ENCODE assay signal across 8 cellular contexts in the genomic region with DNA sequence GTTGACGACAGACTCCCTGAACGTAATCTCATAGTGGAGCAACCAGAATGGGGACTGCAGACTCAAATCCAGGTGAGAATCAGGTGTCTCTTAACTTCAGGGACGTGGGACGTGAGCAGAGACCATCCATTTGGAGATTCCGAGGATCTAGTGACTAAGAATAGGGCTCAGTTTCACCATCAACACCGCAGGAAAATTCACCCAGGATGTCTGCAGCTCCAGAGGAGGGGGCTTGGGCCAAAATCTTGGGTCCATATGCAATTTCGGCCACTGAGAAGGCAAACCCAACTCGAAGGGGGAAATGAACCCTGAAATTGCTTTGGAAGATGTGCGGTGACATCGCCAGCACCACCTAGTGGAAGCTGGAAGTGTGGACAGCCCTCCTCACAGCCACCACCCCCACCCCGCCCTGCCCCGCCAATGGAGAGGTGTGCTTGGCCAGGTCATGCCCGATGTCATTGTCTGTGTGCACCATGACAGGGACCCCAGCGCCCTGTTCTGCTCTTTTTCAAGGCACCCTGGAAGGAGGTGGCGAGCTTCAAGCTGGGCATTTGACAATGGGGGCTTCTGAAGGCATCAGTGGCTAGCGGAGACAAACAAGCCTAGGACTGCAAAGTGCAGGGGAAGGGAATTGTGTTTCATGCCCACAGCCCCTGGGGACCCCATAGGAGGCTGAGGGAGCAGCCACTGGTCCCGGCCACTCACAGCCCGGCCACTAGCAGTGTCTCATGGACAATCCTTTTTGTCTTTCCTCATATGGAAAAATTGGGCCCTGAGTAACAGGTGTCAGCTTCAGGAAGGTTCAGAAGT. TPM values are rescaled to one million over a fixed set of nuclear protein-coding genes. Genes with fewer than 3 reads are reported as not detected.
DNase-seq lines count a peak whose midpoint lies in the region; ATAC-seq, FAIRE-seq and TF ChIP-seq lines count a peak whose summit lies in the region.

No MANE protein-coding gene starts in this region.

- intact Hi-C loops in ascending aorta (cut with DNase I): loop anchor here (2.0 to 5.0 kb wide), 2 partner anchors 83 to 130 kb away; no protein-coding TSS in a partner anchor

- H3K9me3 ChIP-seq in ascending aorta: no peaks in the 10 kb centered on the region

- FAIRE-seq in HTR-8/SVneo (lab: Jason Lieb, UNC): peak; percentile 42

- H3K4me1 ChIP-seq in ascending aorta: peaks cover 0 to 5% of the 10 kb centered on the region in 2 donors

- H3K27me3 ChIP-seq in ascending aorta: no peaks in the 10 kb centered on the region

- peaks cover 23 to 27% of the 10 kb centered on the region in 2 donors for H3K36me3 ChIP-seq in ascending aorta

- DNase-seq in D341Med (ENCODE audit: low spot score) (peak; percentile 83), HTR-8/SVneo (ENCODE audit: insufficient read length, low spot score) (peak; percentile 44), T-helper 2 cell (peak in 4 of 5 experiments; percentile 35 to 80 (median 54)), ascending aorta (ENCODE audit: low spot score in 2 of 2) (no peak), hypothalamus (lab: John Stamatoyannopoulos, UW) (peak in 28 of 51 donors; percentile 8 to 60 (median 29))
- peak; percentile 59 to 66 (median 62) for DNase-seq in stimulated activated CD4-positive, alpha-beta T cell treated with anti-CD3 and anti-CD28 coated beads, Interleukin-12 subunit alpha, Interleukin-12 subunit beta, amount 100 ng/mL, for 48 hours (ENCODE audit: low read depth in 2 of 3, low spot score in 1 of 3)

- peak; percentile 63 to 80 (median 79) for TF ChIP-seq CTCF in ascending aorta (IDR thresholded peaks at IDR 0.05)

- H3K4me3 ChIP-seq in ascending aorta: no peak overlapping the region

- H3K27ac ChIP-seq in ascending aorta: no peak overlapping the region

- no peak for ATAC-seq in HG02588 (IDR thresholded peaks at IDR 0.05; ENCODE audit: unreplicated experiment)
- ATAC-seq in GM19467 (IDR thresholded peaks at IDR 0.05; ENCODE audit: unreplicated experiment): no peak

RNA-seq across cellular contexts. Expression of gene APOL1, which starts 24.8 kb away (rescaled TPM):
- total RNA-seq in ascending aorta: 30.1 TPM

RNA-seq across cellular contexts. Expression of gene APOL2, which starts 38.4 kb away (rescaled TPM):
- total RNA-seq in ascending aorta: 34.3 TPM

Comparison
In these comparisons a context has a peak if more than half of its experiments do, and no peak if none do; other contexts are left out.
1. DNase-seq: peak in D341Med (single experiment), HTR-8/SVneo (single experiment), T-helper 2 cell (4 of 5), hypothalamus (28 of 51) and stimulated activated CD4-positive, alpha-beta T cell treated with anti-CD3 and anti-CD28 coated beads, Interleukin-12 subunit alpha, Interleukin-12 subunit beta, amount 100 ng/mL, for 48 hours (3 of 3); none in ascending aorta (0 of 2).